ENCODE assay signal across 13 cellular contexts in genomic region chr15:85672338-85673097, GRCh38.
DNase-seq lines count a peak whose midpoint lies in the region; ATAC-seq and TF ChIP-seq lines count a peak whose summit lies in the region.
"Had no signal": no experiment of that assay in that cellular context is flagged by ENCODE, and none has a peak within 500 bp of the region (broad histone marks: within the 10 kb centered on the region; RNA-seq: fewer than 3 reads in every experiment).

No MANE protein-coding gene starts in this region.

- peaks cover 14% of the 10 kb centered on the region for H3K4me1 ChIP-seq in fibroblast of lung (ENCODE audit: control insufficient read depth, extremely low read depth, insufficient read depth, low read length)
- H3K4me1 ChIP-seq in vagina, result peaks cover 35% of the 10 kb centered on the region

- peaks cover 2% of the 10 kb centered on the region for H3K36me3 ChIP-seq in fibroblast of lung (ENCODE audit: control insufficient read depth, insufficient read depth, low read length)
- peaks cover 0 to 45% of the 10 kb centered on the region in 2 donors for H3K36me3 ChIP-seq in vagina

- H4K20me1 ChIP-seq in fibroblast of lung (ENCODE audit: control insufficient read depth, extremely low read depth, insufficient read depth, low read length), result no peaks in the 10 kb centered on the region

- no peak overlapping the region for H3K4me3 ChIP-seq in fibroblast of lung (replicated peaks in 1 of 4; ENCODE audit: control extremely low read depth in 1 of 4, insufficient read depth in 1 of 4, low read depth in 3 of 4, low read length in 4 of 4)
- no peak overlapping the region for H3K4me3 ChIP-seq in vagina

- no peak overlapping the region for H3K4me3 Mint-ChIP-seq in natural killer cell
- H3K4me3 Mint-ChIP-seq in natural killer cell treated with Interleukin-12 subunit alpha and Interleukin-12 subunit beta and Interleukin-15 and Interleukin-18, amount 100 ng/mL, for 72 hours, result no peak overlapping the region
- no peak overlapping the region for H3K4me3 Mint-ChIP-seq in osteocyte (ENCODE audit: unreplicated experiment)

- H3K9me3 ChIP-seq in fibroblast of lung (ENCODE audit: control insufficient read depth, insufficient read depth, low read depth, low read length) (no peaks in the 10 kb centered on the region), vagina (no peaks in the 10 kb centered on the region)

- H3K4me2 ChIP-seq in fibroblast of lung (ENCODE audit: extremely low read depth, insufficient read depth, low read length), result no peak overlapping the region

- H3K4me1 Mint-ChIP-seq in natural killer cell (peaks cover 10 to 11% of the 10 kb centered on the region in 2 donors), osteocyte (ENCODE audit: unreplicated experiment) (peaks cover 27% of the 10 kb centered on the region)
- peaks cover 10 to 19% of the 10 kb centered on the region in 2 donors for H3K4me1 Mint-ChIP-seq in natural killer cell treated with Interleukin-12 subunit alpha and Interleukin-12 subunit beta and Interleukin-15 and Interleukin-18, amount 100 ng/mL, for 72 hours (ENCODE audit: low read depth in 2 of 2)

- TF ChIP-seq CTCF in natural killer cell (IDR thresholded peaks at IDR 0.05) (no peak), fibroblast of lung (conservative IDR thresholded peaks at IDR 0.05 in 1 of 2, IDR thresholded peaks at IDR 0.05 in 1 of 2; ENCODE audit: low read depth in 1 of 2, low read length in 2 of 2) (no peak), osteocyte (IDR thresholded peaks at IDR 0.05) (no peak), vagina (IDR thresholded peaks at IDR 0.05) (no peak)

- H3K27me3 Mint-ChIP-seq in natural killer cell (ENCODE audit: low read depth in 2 of 2), result no peaks in the 10 kb centered on the region
- no peaks in the 10 kb centered on the region for H3K27me3 Mint-ChIP-seq in natural killer cell treated with Interleukin-12 subunit alpha and Interleukin-12 subunit beta and Interleukin-15 and Interleukin-18, amount 100 ng/mL, for 72 hours
- H3K27me3 Mint-ChIP-seq in osteocyte (ENCODE audit: unreplicated experiment), result no peaks in the 10 kb centered on the region

- H3K9me3 Mint-ChIP-seq in natural killer cell (no peaks in the 10 kb centered on the region), osteocyte (ENCODE audit: unreplicated experiment) (no peaks in the 10 kb centered on the region)
- no peaks in the 10 kb centered on the region for H3K9me3 Mint-ChIP-seq in natural killer cell treated with Interleukin-12 subunit alpha and Interleukin-12 subunit beta and Interleukin-15 and Interleukin-18, amount 100 ng/mL, for 72 hours

- H3K27ac Mint-ChIP-seq in natural killer cell (peak overlapping the region; percentile 85 to 99), osteocyte (ENCODE audit: unreplicated experiment) (peak overlapping the region; percentile 89)
- peak overlapping the region in 1 of 2 donors; percentile 56 for H3K27ac Mint-ChIP-seq in natural killer cell treated with Interleukin-12 subunit alpha and Interleukin-12 subunit beta and Interleukin-15 and Interleukin-18, amount 100 ng/mL, for 72 hours

- H3K36me3 Mint-ChIP-seq in natural killer cell (peaks cover 34% of the 10 kb centered on the region), osteocyte (ENCODE audit: unreplicated experiment) (peaks cover 49% of the 10 kb centered on the region)
- peaks cover 15% of the 10 kb centered on the region for H3K36me3 Mint-ChIP-seq in natural killer cell treated with Interleukin-12 subunit alpha and Interleukin-12 subunit beta and Interleukin-15 and Interleukin-18, amount 100 ng/mL, for 72 hours

- H3K27me3 ChIP-seq in fibroblast of lung (ENCODE audit: control insufficient read depth, insufficient read depth, low read length) (no peaks in the 10 kb centered on the region), vagina (no peaks in the 10 kb centered on the region)

- H3K79me2 ChIP-seq in fibroblast of lung (ENCODE audit: control insufficient read depth, insufficient read depth, low read length), result no peaks in the 10 kb centered on the region

- ATAC-seq in natural killer cell, result no peak
- ATAC-seq in natural killer cell treated with Interleukin-12 subunit alpha and Interleukin-12 subunit beta and Interleukin-15 and Interleukin-18, amount 100 ng/mL, for 72 hours, result no peak
- no peak for ATAC-seq in GM21529 (IDR thresholded peaks at IDR 0.05; ENCODE audit: unreplicated experiment)

- intact Hi-C loops in natural killer cell (cut with micrococcal nuclease) (no loop called here), vagina (cut with DNase I) (no loop called here)

- H3K9ac ChIP-seq in fibroblast of lung (ENCODE audit: insufficient read depth, low read length), result no peak overlapping the region

- DNase-seq in natural killer cell (no peak), fibroblast of lung (ENCODE audit: low read depth in 2 of 2) (no peak), osteocyte (ENCODE audit: extremely low spot score, unreplicated experiment) (no peak), vagina (ENCODE audit: extremely low spot score in 2 of 2) (no peak), NCI-H1436 treated with DMSO at 0.1 percent for 48 hours (lab: John Stamatoyannopoulos, UW) (no peak), retina (no peak)
- DNase-seq in natural killer cell treated with Interleukin-12 subunit alpha and Interleukin-12 subunit beta and Interleukin-15 and Interleukin-18, amount 100 ng/mL, for 72 hours (ENCODE audit: low spot score), result no peak
- DNase-seq: NCI-H146; NCI-H748 treated with DMSO at 0.1 percent for 48 hours; SIG-M5; stimulated activated CD8-positive, alpha-beta memory T cell treated with anti-CD3 and anti-CD28 coated beads, Interleukin-4, amount 100 ng/mL, for 48 hours; WERI-Rb-1 had no signal

- TF ChIP-seq POLR2A in vagina (IDR thresholded peaks at IDR 0.05), result no peak

- H2AFZ ChIP-seq in fibroblast of lung (ENCODE audit: low read length), result no peak overlapping the region

- peak overlapping the region; percentile 13 for H3K27ac ChIP-seq in fibroblast of lung (ENCODE audit: insufficient read depth, low read length)
- peak overlapping the region; percentile 24 for H3K27ac ChIP-seq in vagina
- H3K27ac ChIP-seq: WERI-Rb-1 had no signal
